In the genomic region with DNA sequence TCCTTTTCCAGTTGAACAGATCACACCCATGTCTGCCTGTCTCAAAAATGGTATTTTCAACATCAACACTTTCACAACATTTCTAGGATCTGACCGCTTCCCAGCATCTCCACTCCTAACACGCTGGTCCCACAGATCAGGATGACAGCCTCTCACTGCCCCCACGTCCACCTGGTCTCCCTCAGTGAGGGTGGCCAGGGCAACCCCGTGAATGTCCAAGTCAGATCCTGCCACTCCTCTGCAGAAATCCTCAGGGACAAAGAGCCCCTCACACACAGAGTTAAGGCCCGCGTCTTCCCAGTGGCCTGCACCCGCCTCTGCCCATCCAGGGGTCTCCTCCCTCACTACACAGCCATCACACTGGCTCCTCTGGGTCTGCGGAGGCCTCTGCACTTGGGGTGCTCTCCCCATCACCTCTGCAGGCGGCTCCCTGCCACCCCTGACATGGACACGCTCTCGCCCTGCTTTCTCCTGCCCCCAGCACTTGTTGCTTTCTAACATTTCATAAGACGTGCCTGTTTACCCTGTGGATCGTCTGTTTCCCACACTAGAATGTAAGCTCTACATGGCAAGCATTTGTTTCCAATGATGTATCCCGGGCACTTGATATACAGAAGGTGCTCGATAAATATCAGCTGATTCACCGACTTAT, we compare ENCODE assay signal across 14 cellular contexts. TPM values are rescaled to one million over a fixed set of nuclear protein-coding genes. Genes with fewer than 3 reads are reported as not detected.
DNase-seq lines count a peak whose midpoint lies in the region; ATAC-seq and TF ChIP-seq lines count a peak whose summit lies in the region.
"Had no signal": no experiment of that assay in that cellular context is flagged by ENCODE, and none has a peak within 500 bp of the region (broad histone marks: within the 10 kb centered on the region; RNA-seq: fewer than 3 reads in every experiment).

No MANE protein-coding gene starts in this region.

- H3K9me3 Mint-ChIP-seq in IgD-negative memory B cell (no peaks in the 10 kb centered on the region), osteocyte (ENCODE audit: unreplicated experiment) (no peaks in the 10 kb centered on the region)
- no peaks in the 10 kb centered on the region for H3K9me3 Mint-ChIP-seq in activated CD8-positive, alpha-beta T cell treated with anti-CD3 and anti-CD28 coated beads for 36 hours
- H3K9me3 Mint-ChIP-seq: activated naive CD8-positive, alpha-beta T cell treated with anti-CD3 and anti-CD28 coated beads, Interleukin-2, amount 10 ng/mL, durations not matched to agents 7 days and 5 days had no signal

- POLR2A ChIA-PET in activated CD8-positive, alpha-beta T cell treated with anti-CD3 and anti-CD28 coated beads for 36 hours (lab: Charles Lee) = interaction anchor here (0.6 kb wide), 1 partner anchor 125 kb away, joined by 3 read pairs; no protein-coding TSS in a partner anchor

- CTCF ChIA-PET in activated CD8-positive, alpha-beta T cell treated with anti-CD3 and anti-CD28 coated beads for 36 hours (lab: Charles Lee) = no interaction called here

- intact Hi-C loops in left ventricle myocardium superior (cut with micrococcal nuclease) = no loop called here
- intact Hi-C loops in activated CD8-positive, alpha-beta T cell treated with anti-CD3 and anti-CD28 coated beads for 36 hours (cut with micrococcal nuclease) = no loop called here

- H3K36me3 ChIP-seq in BLaER1 treated with 17β-estradiol and CSF1 and Interleukin-3, amounts not matched to agents 10 nM and 100 nM = peaks cover 0 to 48% (median 25%) of the 10 kb centered on the region in 11 experiments; a peak in 11 of 22 replicates
- H3K36me3 ChIP-seq: gastrocnemius medialis, thoracic aorta had no signal

- peaks cover 50 to 88% (median 77%) of the 10 kb centered on the region in 10 experiments for H3K4me1 ChIP-seq in BLaER1 treated with 17β-estradiol and CSF1 and Interleukin-3, amounts not matched to agents 10 nM and 100 nM

- H3K4me3 Mint-ChIP-seq in IgD-negative memory B cell (peak overlapping the region in 3 of 4 donors; percentile 60 to 87 (median 66)), osteocyte (ENCODE audit: unreplicated experiment) (no peak overlapping the region)
- H3K4me3 Mint-ChIP-seq in activated CD8-positive, alpha-beta T cell treated with anti-CD3 and anti-CD28 coated beads for 36 hours = no peak overlapping the region
- H3K4me3 Mint-ChIP-seq: activated naive CD8-positive, alpha-beta T cell treated with anti-CD3 and anti-CD28 coated beads, Interleukin-2, amount 10 ng/mL, durations not matched to agents 7 days and 5 days; T-helper 17 cell had no signal

- H3K4me2 ChIP-seq in BLaER1 treated with 17β-estradiol and CSF1 and Interleukin-3, amounts not matched to agents 10 nM and 100 nM = peak overlapping the region in 10 of 11 experiments; percentile 1 to 95 (median 56); a peak in 17 of 22 replicates

- H3K36me3 Mint-ChIP-seq in IgD-negative memory B cell = peaks cover 4% of the 10 kb centered on the region
- H3K36me3 Mint-ChIP-seq in osteocyte (ENCODE audit: unreplicated experiment) = peaks cover 14% of the 10 kb centered on the region
- H3K36me3 Mint-ChIP-seq in activated CD8-positive, alpha-beta T cell treated with anti-CD3 and anti-CD28 coated beads for 36 hours (ENCODE audit: low read depth) = no peaks in the 10 kb centered on the region
- H3K36me3 Mint-ChIP-seq: activated naive CD8-positive, alpha-beta T cell treated with anti-CD3 and anti-CD28 coated beads, Interleukin-2, amount 10 ng/mL, durations not matched to agents 7 days and 5 days had no signal

- H3K27ac Mint-ChIP-seq in IgD-negative memory B cell (peak overlapping the region; percentile 37 to 80 (median 53)), osteocyte (ENCODE audit: unreplicated experiment) (peak overlapping the region; percentile 90)
- no peak overlapping the region for H3K27ac Mint-ChIP-seq in activated CD8-positive, alpha-beta T cell treated with anti-CD3 and anti-CD28 coated beads for 36 hours
- H3K27ac Mint-ChIP-seq: activated naive CD8-positive, alpha-beta T cell treated with anti-CD3 and anti-CD28 coated beads, Interleukin-2, amount 10 ng/mL, durations not matched to agents 7 days and 5 days had no signal

- H3K4me1 Mint-ChIP-seq in IgD-negative memory B cell (peaks cover 51 to 64% (median 52%) of the 10 kb centered on the region in 3 donors), osteocyte (ENCODE audit: unreplicated experiment) (peaks cover 76% of the 10 kb centered on the region)
- H3K4me1 Mint-ChIP-seq in activated CD8-positive, alpha-beta T cell treated with anti-CD3 and anti-CD28 coated beads for 36 hours (ENCODE audit: low read depth) = peaks cover 39% of the 10 kb centered on the region

- peaks cover 36 to 99% (median 74%) of the 10 kb centered on the region in 11 experiments; a peak in 19 of 22 replicates for H4K20me1 ChIP-seq in BLaER1 treated with 17β-estradiol and CSF1 and Interleukin-3, amounts not matched to agents 10 nM and 100 nM

- H3K27me3 ChIP-seq in BLaER1 treated with 17β-estradiol and CSF1 and Interleukin-3, amounts not matched to agents 10 nM and 100 nM = no peaks in the 10 kb centered on the region; a peak in 1 of 22 replicates
- H3K27me3 ChIP-seq: gastrocnemius medialis had no signal

- H3K4me3 ChIP-seq in BLaER1 treated with 17β-estradiol and CSF1 and Interleukin-3, amounts not matched to agents 10 nM and 100 nM = no peak overlapping the region
- H3K4me3 ChIP-seq: gastrocnemius medialis, thoracic aorta had no signal

- TF ChIP-seq CTCF in osteocyte (IDR thresholded peaks at IDR 0.05) = no peak
- TF ChIP-seq CTCF in GM13977 (IDR thresholded peaks at IDR 0.05; ENCODE audit: extremely low read depth, insufficient read depth, missing control alignments) = no peak
- TF ChIP-seq CTCF in activated CD8-positive, alpha-beta T cell treated with anti-CD3 and anti-CD28 coated beads for 36 hours (IDR thresholded peaks at IDR 0.05) = no peak

- H3K9ac ChIP-seq in BLaER1 treated with 17β-estradiol and CSF1 and Interleukin-3, amounts not matched to agents 10 nM and 100 nM = 0 out of 22 replicates have a peak overlapping the region, but pooled peaks of 1 of the 11 experiments have one; percentile 19

- no peaks in the 10 kb centered on the region for H3K27me3 Mint-ChIP-seq in IgD-negative memory B cell
- H3K27me3 Mint-ChIP-seq in osteocyte (ENCODE audit: unreplicated experiment) = no peaks in the 10 kb centered on the region
- no peaks in the 10 kb centered on the region for H3K27me3 Mint-ChIP-seq in activated CD8-positive, alpha-beta T cell treated with anti-CD3 and anti-CD28 coated beads for 36 hours
- H3K27me3 Mint-ChIP-seq: activated naive CD8-positive, alpha-beta T cell treated with anti-CD3 and anti-CD28 coated beads, Interleukin-2, amount 10 ng/mL, durations not matched to agents 7 days and 5 days; T-helper 17 cell had no signal

- in situ Hi-C loops in GM13977 (cut with MboI; ENCODE audit: low pct_unique_long_range_greater_than_20kb, low sequenced_read_pairs, unreplicated experiment) = no loop called here

- no peaks in the 10 kb centered on the region for H3K9me3 ChIP-seq in BLaER1 treated with 17β-estradiol and CSF1 and Interleukin-3, amounts not matched to agents 10 nM and 100 nM (replicated peaks in 1 of 11)
- H3K9me3 ChIP-seq: gastrocnemius medialis, thoracic aorta had no signal

- no peak for ATAC-seq in left ventricle myocardium superior
- ATAC-seq in GM18870 (IDR thresholded peaks at IDR 0.05; ENCODE audit: unreplicated experiment) = no peak
- ATAC-seq in activated CD8-positive, alpha-beta T cell treated with anti-CD3 and anti-CD28 coated beads for 36 hours = no peak
- ATAC-seq: gastrocnemius medialis, T-helper 17 cell had no signal

- peak; percentile 28 for DNase-seq in left ventricle myocardium superior
- DNase-seq in osteocyte (ENCODE audit: extremely low spot score, unreplicated experiment) = no peak
- no peak for DNase-seq in GM13977 (ENCODE audit: low spot score)
- DNase-seq in hippocampal formation (lab: John Stamatoyannopoulos, UW) = no peak
- no peak for DNase-seq in activated CD8-positive, alpha-beta T cell treated with anti-CD3 and anti-CD28 coated beads for 36 hours
- DNase-seq: activated CD4-positive, alpha-beta T cell treated with anti-CD3 and anti-CD28 coated beads for 1 hour; activated naive CD8-positive, alpha-beta T cell treated with anti-CD3 and anti-CD28 coated beads, Interleukin-2, amount 10 ng/mL, durations not matched to agents 7 days and 5 days; gastrocnemius medialis; stimulated activated CD4-positive, alpha-beta T cell treated with anti-CD3 and anti-CD28 coated beads, Interleukin-1b, Interleukin-23, amount 100 ng/mL, for 48 hours; T-helper 17 cell had no signal

- H3K27ac ChIP-seq in BLaER1 treated with 17β-estradiol and CSF1 and Interleukin-3, amounts not matched to agents 10 nM and 100 nM = peak overlapping the region in 2 of 11 experiments; percentile 19 to 27; a peak in 3 of 22 replicates
- H3K27ac ChIP-seq: gastrocnemius medialis had no signal

RNA-seq across cellular contexts. Expression of a gene that starts 20.0 kb away (rescaled TPM):
- 16.4 TPM for polyA plus RNA-seq in IgD-negative memory B cell
- total RNA-seq in left ventricle myocardium superior (40.4 TPM), osteocyte (68.8 and 69.5 TPM in 2 replicates)
- total RNA-seq in activated CD8-positive, alpha-beta T cell treated with anti-CD3 and anti-CD28 coated beads for 36 hours = 10 to 100 TPM; 21.0 to 21.1 TPM

Comparison
In these comparisons a context has a peak if more than half of its experiments do, and no peak if none do; other contexts are left out.
1. H3K4me3 Mint-ChIP-seq: peak in IgD-negative memory B cell (3 of 4); none in osteocyte (single experiment) and activated CD8-positive, alpha-beta T cell treated with anti-CD3 and anti-CD28 coated beads for 36 hours (single experiment).